In genomic region chr2:156334496-156335478, GRCh38 we compare ENCODE assay signal across 8 cellular contexts. TPM values are rescaled to one million over a fixed set of nuclear protein-coding genes. Genes with fewer than 3 reads are reported as not detected.
DNase-seq lines count a peak whose midpoint lies in the region; ATAC-seq and TF ChIP-seq lines count a peak whose summit lies in the region.

No MANE protein-coding gene starts in this region.

- peak; percentile 49 for TF ChIP-seq POLR2A in GM18951 (IDR thresholded peaks at IDR 0.05; ENCODE audit: extremely low read depth, insufficient read depth, insufficient read length)

- H3K27ac ChIP-seq in AG04450 (ENCODE audit: low read depth, low read length), result peak overlapping the region; percentile 99

- TF ChIP-seq CTCF in AG04450 (IDR thresholded peaks at IDR 0.05; ENCODE audit: low read depth, low read length) (peak; percentile 17; the same call in 1 of the 2 replicates), endothelial cell (IDR thresholded peaks at IDR 0.05; ENCODE audit: unreplicated experiment) (no peak)

- ATAC-seq in HG03439 (IDR thresholded peaks at IDR 0.05; ENCODE audit: unreplicated experiment), result peak; percentile 10

- no peaks in the 10 kb centered on the region for H3K9me3 Mint-ChIP-seq in endothelial cell (ENCODE audit: unreplicated experiment)

- H3K9me3 ChIP-seq in AG04450 (ENCODE audit: control insufficient read depth, insufficient read depth, low read length), result no peaks in the 10 kb centered on the region; the same call in 1 of the 2 replicates

- H3K4me3 ChIP-seq in AG04450 (ENCODE audit: low read depth, low read length), result peak overlapping the region; percentile 79

- in situ Hi-C loops in GM18951 (cut with MboI; ENCODE audit: low sequenced_read_pairs, unreplicated experiment), result loop anchor here (10.0 kb wide), 1 partner anchor 250 kb away; no protein-coding TSS in a partner anchor

- H3K36me3 Mint-ChIP-seq in endothelial cell (ENCODE audit: low read depth, unreplicated experiment), result peaks cover 12% of the 10 kb centered on the region

- H3K27me3 ChIP-seq in AG04450 (ENCODE audit: control insufficient read depth, insufficient read depth, low read length), result peaks cover 4% of the 10 kb centered on the region

- H3K4me1 Mint-ChIP-seq in endothelial cell (ENCODE audit: unreplicated experiment), result peaks cover 28% of the 10 kb centered on the region

- CTCF ChIA-PET in AG04450 (lab: Charles Lee), result interaction anchor here (0.6 to 7.7 kb wide), 88 partner anchors 9 to 1721 kb away, joined by 3 to 159 read pairs (median 5); partner anchors contain the start of gene GALNT5

- H3K4me3 Mint-ChIP-seq in endothelial cell (ENCODE audit: unreplicated experiment), result peak overlapping the region; percentile 96

- DNase-seq in AG04450 (ENCODE audit: low read depth, low spot score) (peak; percentile 81), NOMO-1 (lab: John Stamatoyannopoulos, UW; ENCODE audit: unreplicated experiment in 2 of 2) (peak; percentile 50 to 57), activated T-cell treated with anti-CD3 and anti-CD28 coated beads for 24 hours (ENCODE audit: low read depth) (peak; percentile 81), endothelial cell (ENCODE audit: low spot score) (peak; percentile 74), middle frontal gyrus (ENCODE audit: extremely low spot score, low spot score) (peak; percentile 71)
- peak; percentile 77 to 78 for DNase-seq in stimulated activated CD8-positive, alpha-beta memory T cell treated with anti-CD3 and anti-CD28 coated beads, Interleukin-2, amount 100 ng/mL, for 1 hour (ENCODE audit: low read depth in 2 of 2)

- peak overlapping the region; percentile 91 for H3K27ac Mint-ChIP-seq in endothelial cell (ENCODE audit: unreplicated experiment)

- POLR2A ChIA-PET in AG04450 (lab: Yijun Ruan, JAX), result interaction anchor here (0.6 to 2.0 kb wide), 7 partner anchors 15 to 255 kb away, joined by 3 to 13 read pairs (median 5); no protein-coding TSS in a partner anchor

- H3K27me3 Mint-ChIP-seq in endothelial cell (ENCODE audit: unreplicated experiment), result peaks cover 29% of the 10 kb centered on the region

RNA-seq across cellular contexts. Expression of gene NR4A2, which starts 2.3 kb away (rescaled TPM):
- polyA plus RNA-seq in AG04450 (2011; rRNA removed), result 0.93 and 1.0 TPM in 2 replicates
- polyA minus RNA-seq in AG04450 (2011; rRNA and poly(A)+ RNA removed), result 3.3 and 4.1 TPM in 2 replicates
- 3.9 TPM for total RNA-seq in endothelial cell (ENCODE audit: unreplicated experiment)

Comparison
In these comparisons a context has a peak if more than half of its experiments do, and no peak if none do; other contexts are left out.
1. Peak in every context shown above with its lines: DNase-seq, ATAC-seq, H3K4me3 ChIP-seq and H3K27ac ChIP-seq.